Comparison of ENCODE assay signal across 8 cellular contexts in genomic region chr6:117601811-117602150, GRCh38. TPM values are rescaled to one million over a fixed set of nuclear protein-coding genes. Genes with fewer than 3 reads are reported as not detected.
DNase-seq lines count a peak whose midpoint lies in the region; ATAC-seq and TF ChIP-seq lines count a peak whose summit lies in the region.

No MANE protein-coding gene starts in this region.

- peak overlapping the region; percentile 99 for H3K27ac Mint-ChIP-seq in chondrocyte (ENCODE audit: unreplicated experiment)

- peaks cover 4% of the 10 kb centered on the region for H3K9me3 Mint-ChIP-seq in chondrocyte (ENCODE audit: low read depth)

- peaks cover 36% of the 10 kb centered on the region for H3K4me1 Mint-ChIP-seq in chondrocyte (ENCODE audit: low read depth)

- ATAC-seq in HG02610 (IDR thresholded peaks at IDR 0.05; ENCODE audit: unreplicated experiment) (peak; percentile 4), omental fat pad (ENCODE audit: low FRiP score) (no peak)

- peak overlapping the region; percentile 99 for H3K4me3 Mint-ChIP-seq in chondrocyte (ENCODE audit: unreplicated experiment)

- peaks cover 8% of the 10 kb centered on the region for H3K36me3 Mint-ChIP-seq in chondrocyte (ENCODE audit: low read depth)

- TF ChIP-seq CTCF in chondrocyte (IDR thresholded peaks at IDR 0.05) = no peak
- TF ChIP-seq CTCF in omental fat pad (IDR thresholded peaks at IDR 0.05) = no peak

- no peaks in the 10 kb centered on the region for H3K27me3 Mint-ChIP-seq in chondrocyte (ENCODE audit: low read depth)

- peak; percentile 42 for DNase-seq in NCI-H82 treated with DMSO at 0.1 percent for 48 hours (lab: John Stamatoyannopoulos, UW; ENCODE audit: unreplicated experiment)
- DNase-seq in NCI-H82 (lab: John Stamatoyannopoulos, UW) = no peak
- peak; percentile 60 for DNase-seq in NCI-H526 treated with DMSO at 0.1 percent for 48 hours (lab: John Stamatoyannopoulos, UW)
- DNase-seq in chondrocyte (ENCODE audit: low spot score) = no peak
- DNase-seq in midbrain (lab: John Stamatoyannopoulos, UW) = peak; percentile 54
- DNase-seq in omental fat pad (ENCODE audit: low spot score) = no peak
- DNase-seq in activated CD4-positive, alpha-beta T cell treated with anti-CD3 and anti-CD28 coated beads, Interleukin-2, amount 50 U/mL, for 48 hours = no peak

RNA-seq across cellular contexts. Expression of gene GOPC, which starts 0.5 kb away (rescaled TPM):
- total RNA-seq in chondrocyte (34.6 to 52.4 TPM (median 35.1 TPM) in 3 replicates), omental fat pad (10 to 100 TPM; 15.0 to 25.7 (median 17.0) TPM)

Comparison
In these comparisons a context has a peak if more than half of its experiments do, and no peak if none do; other contexts are left out.
1. DNase-seq: peak in NCI-H82 treated with DMSO at 0.1 percent for 48 hours (single experiment), NCI-H526 treated with DMSO at 0.1 percent for 48 hours (single experiment) and midbrain (single experiment); none in NCI-H82 (single experiment), chondrocyte (single experiment), omental fat pad (single experiment) and activated CD4-positive, alpha-beta T cell treated with anti-CD3 and anti-CD28 coated beads, Interleukin-2, amount 50 U/mL, for 48 hours (0 of 2).